Comparison of ENCODE assay signal across 23 cellular contexts in the genomic region with DNA sequence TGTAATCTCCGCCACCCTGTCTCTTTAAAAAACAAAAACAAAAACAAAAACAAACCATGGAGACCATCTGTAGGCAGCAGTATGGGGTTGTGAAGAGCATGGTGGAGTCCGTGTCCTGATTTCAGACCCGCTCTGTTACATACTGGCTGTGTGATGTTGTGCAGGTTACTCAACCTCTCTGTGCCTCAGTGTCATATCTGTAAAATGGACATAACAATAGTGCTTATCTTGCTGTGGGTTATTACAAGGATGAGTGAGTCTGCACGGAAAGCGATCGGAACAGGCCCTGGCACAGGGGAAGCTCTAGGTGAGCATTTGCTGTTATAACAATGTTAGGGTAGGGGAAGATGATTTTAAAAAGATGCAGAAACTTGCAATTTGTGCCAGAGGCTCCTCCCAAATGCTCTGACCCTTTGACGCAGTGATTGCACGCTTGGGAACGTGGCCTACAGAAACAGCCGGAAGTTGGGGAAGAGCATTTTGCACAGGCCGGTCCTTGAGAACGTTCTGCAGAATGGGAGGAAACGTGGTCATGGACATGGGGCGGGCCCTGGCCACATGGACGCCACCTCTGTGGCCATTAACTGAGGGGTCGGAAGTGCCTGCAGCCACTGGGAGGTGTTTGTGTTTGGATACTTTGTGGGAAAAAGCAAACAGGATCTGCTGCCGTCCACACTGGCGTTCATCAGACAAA. TPM values are rescaled to one million over a fixed set of nuclear protein-coding genes. Genes with fewer than 3 reads are reported as not detected.
DNase-seq lines count a peak whose midpoint lies in the region; ATAC-seq, FAIRE-seq and TF ChIP-seq lines count a peak whose summit lies in the region.
"Had no signal": no experiment of that assay in that cellular context is flagged by ENCODE, and none has a peak within 500 bp of the region (broad histone marks: within the 10 kb centered on the region; RNA-seq: fewer than 3 reads in every experiment).

No MANE protein-coding gene starts in this region.

- no peaks in the 10 kb centered on the region for H3K27me3 Mint-ChIP-seq in CD4-positive, CD25-positive, alpha-beta regulatory T cell

- TF ChIP-seq POLR2A in right lobe of liver (IDR thresholded peaks at IDR 0.05) = no peak

- peaks cover 0 to 8% (median 0%) of the 10 kb centered on the region in 4 donors for H3K4me1 Mint-ChIP-seq in CD4-positive, CD25-positive, alpha-beta regulatory T cell

- no peaks in the 10 kb centered on the region for H3K9me3 ChIP-seq in CD4-positive, CD25-positive, alpha-beta regulatory T cell (ENCODE audit: control insufficient read depth in 2 of 2, low read length in 2 of 2)
- H3K9me3 ChIP-seq in PC-9 (ENCODE audit: insufficient read depth, low read depth) (no peaks in the 10 kb centered on the region), right lobe of liver (no peaks in the 10 kb centered on the region), hepatocyte (ENCODE audit: low read depth) (no peaks in the 10 kb centered on the region), pancreas (no peaks in the 10 kb centered on the region)
- H3K9me3 ChIP-seq: adrenal gland, SJSA1, stomach had no signal

- no peaks in the 10 kb centered on the region for H3K4me1 ChIP-seq in CD4-positive, CD25-positive, alpha-beta regulatory T cell (ENCODE audit: control insufficient read depth, insufficient read depth, low read length, poor library complexity, severe bottlenecking)
- H3K4me1 ChIP-seq in PC-9 (replicated peaks; ENCODE audit: insufficient read depth) (no peaks in the 10 kb centered on the region), right lobe of liver (peaks cover 0 to 8% (median 4%) of the 10 kb centered on the region in 4 donors), hepatocyte (ENCODE audit: insufficient read depth) (peaks cover under 1% of the 10 kb centered on the region), pancreas (peaks cover 0 to 4% (median 3%) of the 10 kb centered on the region in 3 donors)
- H3K4me1 ChIP-seq: adrenal gland, SJSA1 had no signal

- no peaks in the 10 kb centered on the region for H3K9me3 Mint-ChIP-seq in CD4-positive, CD25-positive, alpha-beta regulatory T cell
- H3K9me3 Mint-ChIP-seq: CD8-positive, alpha-beta T cell had no signal

- H2AFZ ChIP-seq in PC-9 = no peak overlapping the region
- H2AFZ ChIP-seq in hepatocyte = no peak overlapping the region

- H3K9me2 ChIP-seq in PC-9 (ENCODE audit: insufficient read depth) = no peaks in the 10 kb centered on the region
- no peaks in the 10 kb centered on the region for H3K9me2 ChIP-seq in hepatocyte (replicated peaks; ENCODE audit: insufficient read depth)

- H3F3A ChIP-seq in PC-9 (ENCODE audit: insufficient read depth, low read depth) = peaks cover 63% of the 10 kb centered on the region

- H3K79me2 ChIP-seq in PC-9 (ENCODE audit: low read depth) = no peaks in the 10 kb centered on the region
- no peaks in the 10 kb centered on the region for H3K79me2 ChIP-seq in hepatocyte

- 61% methylated on average over 11 of the region's 18 CpGs for WGBS in right lobe of liver (ENCODE audit: insufficient coverage, low coverage, low lambda C conversion rate, missing lambda C conversion rate)
- 76% methylated on average over 18 of the region's 18 CpGs for WGBS in hepatocyte (ENCODE audit: low lambda C conversion rate, missing lambda C conversion rate)
- 75% methylated on average over 18 of the region's 18 CpGs for WGBS in pancreas, 2 donors

- intact Hi-C loops in PC-9 (cut with micrococcal nuclease; ENCODE audit: unreplicated experiment) = no loop called here
- intact Hi-C loops in right lobe of liver (cut with DNase I) = no loop called here
- intact Hi-C loops in pancreas (cut with DNase I) = no loop called here

- DNase-seq in CD4-positive, CD25-positive, alpha-beta regulatory T cell = no peak
- DNase-seq in PC-9 = peak in 1 of 2 experiments; percentile 33
- DNase-seq in fibroblast of mammary gland (ENCODE audit: low read depth) = peak; percentile 64
- peak in 1 of 3 donors; percentile 38 for DNase-seq in right lobe of liver
- DNase-seq in hepatocyte (ENCODE audit: low spot score) = no peak
- DNase-seq in pancreas = no peak
- DNase-seq: activated effector memory CD4-positive, alpha-beta T cell treated with Interleukin-2 at 50 U/mL for 16 hours; CD8-positive, alpha-beta T cell; effector CD4-positive, alpha-beta T cell; HCEC 1CT; NCI-H526; stomach; T-helper 2 cell had no signal

- peaks cover 10% of the 10 kb centered on the region for H3K36me3 Mint-ChIP-seq in CD4-positive, CD25-positive, alpha-beta regulatory T cell

- H3K27ac ChIP-seq in CD4-positive, CD25-positive, alpha-beta regulatory T cell (ENCODE audit: insufficient read depth, low read length, poor library complexity, severe bottlenecking) = no peak overlapping the region
- no peak overlapping the region for H3K27ac ChIP-seq in PC-9
- no peak overlapping the region for H3K27ac ChIP-seq in right lobe of liver
- no peak overlapping the region for H3K27ac ChIP-seq in hepatocyte
- H3K27ac ChIP-seq in pancreas = no peak overlapping the region
- H3K27ac ChIP-seq: cardiac muscle cell, SJSA1 had no signal

- no peak overlapping the region for H3K4me3 Mint-ChIP-seq in CD4-positive, CD25-positive, alpha-beta regulatory T cell
- H3K4me3 Mint-ChIP-seq: CD8-positive, alpha-beta T cell had no signal

- no peak for FAIRE-seq in pancreas (lab: Jason Lieb, UNC)

- no peak overlapping the region for H3K4me3 ChIP-seq in CD4-positive, CD25-positive, alpha-beta regulatory T cell (ENCODE audit: low read depth, low read length)
- H3K4me3 ChIP-seq in PC-9 = no peak overlapping the region
- H3K4me3 ChIP-seq in fibroblast of mammary gland (ENCODE audit: control insufficient read depth, low read depth, low read length) = no peak overlapping the region
- H3K4me3 ChIP-seq in right lobe of liver = no peak overlapping the region
- H3K4me3 ChIP-seq in hepatocyte = no peak overlapping the region
- no peak overlapping the region for H3K4me3 ChIP-seq in pancreas
- H3K4me3 ChIP-seq: adrenal gland, cardiac muscle cell, SJSA1, stomach had no signal

- H3K27me3 ChIP-seq in CD4-positive, CD25-positive, alpha-beta regulatory T cell (ENCODE audit: control insufficient read depth, insufficient read depth, low read length) = no peaks in the 10 kb centered on the region
- H3K27me3 ChIP-seq in PC-9 (ENCODE audit: insufficient read depth, low read depth) (no peaks in the 10 kb centered on the region), right lobe of liver (no peaks in the 10 kb centered on the region), hepatocyte (no peaks in the 10 kb centered on the region), pancreas (no peaks in the 10 kb centered on the region)
- H3K27me3 ChIP-seq: adrenal gland, cardiac muscle cell, SJSA1, stomach had no signal

- POLR2A ChIA-PET in PC-9 (lab: Charles Lee; ENCODE audit: unreplicated experiment) = no interaction called here

- TF ChIP-seq CTCF in PC-9 (conservative IDR thresholded peaks at IDR 0.05) = no peak
- TF ChIP-seq CTCF in fibroblast of mammary gland (conservative IDR thresholded peaks at IDR 0.05; ENCODE audit: control insufficient read depth, insufficient read depth, low read depth, low read length) = no peak
- TF ChIP-seq CTCF in right lobe of liver (IDR thresholded peaks at IDR 0.05) = no peak
- no peak for TF ChIP-seq CTCF in hepatocyte (IDR thresholded peaks at IDR 0.05; ENCODE audit: poor library complexity)
- TF ChIP-seq CTCF in pancreas (IDR thresholded peaks at IDR 0.05) = no peak

- peaks cover 7% of the 10 kb centered on the region for H3K36me3 ChIP-seq in CD4-positive, CD25-positive, alpha-beta regulatory T cell (ENCODE audit: control insufficient read depth, insufficient read depth, low read length)
- H3K36me3 ChIP-seq in PC-9 (ENCODE audit: low read depth) (peaks cover 3% of the 10 kb centered on the region; the same call in 1 of the 2 replicates), right lobe of liver (no peaks in the 10 kb centered on the region), hepatocyte (replicated peaks; ENCODE audit: insufficient read depth, low read depth) (peaks cover 3% of the 10 kb centered on the region), pancreas (peaks cover 0 to 7% (median 0%) of the 10 kb centered on the region in 3 donors)

- BruUV-seq in PC-9 (replicated peaks; lab: Mats Ljungman, UMichigan) = TSS peak; percentile 1

- CTCF ChIA-PET in PC-9 (lab: Charles Lee) = no interaction called here

- peak overlapping the region in 2 of 3 donors; percentile 11 to 57 for H3K27ac Mint-ChIP-seq in CD4-positive, CD25-positive, alpha-beta regulatory T cell
- H3K27ac Mint-ChIP-seq: CD8-positive, alpha-beta T cell had no signal

- H4K20me1 ChIP-seq in PC-9 (ENCODE audit: insufficient read depth) (peaks cover 16% of the 10 kb centered on the region), hepatocyte (ENCODE audit: insufficient read depth, poor library complexity, severe bottlenecking) (no peaks in the 10 kb centered on the region)

- H3K4me2 ChIP-seq in PC-9 (no peak overlapping the region), hepatocyte (no peak overlapping the region)

- no peak for ATAC-seq in CD4-positive, CD25-positive, alpha-beta regulatory T cell (ENCODE audit: low read depth in 2 of 2)
- peak; percentile 55 to 71 (median 58) for ATAC-seq in right lobe of liver
- no peak for ATAC-seq in GM19455 (IDR thresholded peaks at IDR 0.05; ENCODE audit: unreplicated experiment)
- ATAC-seq in pancreas = no peak
- ATAC-seq in HG03378 (IDR thresholded peaks at IDR 0.05; ENCODE audit: unreplicated experiment) = no peak
- ATAC-seq: activated CD4-positive, CD25-positive, alpha-beta regulatory T cell treated with anti-CD3 and anti-CD28 coated beads, Interleukin-2, amount 50 U/mL, for 24 hours; CD8-positive, alpha-beta T cell had no signal

RNA-seq across cellular contexts. Expression of gene SELENOW, which starts 15.7 kb away (rescaled TPM):
- 119 TPM for total RNA-seq in CD4-positive, CD25-positive, alpha-beta regulatory T cell
- polyA plus RNA-seq in CD4-positive, CD25-positive, alpha-beta regulatory T cell = 100 to 1,000 TPM; 345 to 422 (median 391) TPM
- total RNA-seq in PC-9 (2021) (186 TPM in 2 replicates), right lobe of liver (100 to 1,000 TPM in 3 of 6 experiments, 10 to 100 TPM in 3; 46.4 to 141 (median 83.0) TPM), hepatocyte (140 and 143 TPM in 2 replicates), pancreas (100 to 1,000 TPM in 1 of 6 donors, 10 to 100 TPM in 5; 55.4 to 139 (median 76.3) TPM)
- polyA plus RNA-seq in hepatocyte (215 and 217 TPM in 2 replicates), pancreas (100 to 1,000 TPM; 286 to 291 TPM)

RNA-seq across cellular contexts. Expression of gene NOP53, which starts 17.4 kb away (rescaled TPM):
- 701 TPM for total RNA-seq in CD4-positive, CD25-positive, alpha-beta regulatory T cell
- 100 to 1,000 TPM; 168 to 353 (median 217) TPM for polyA plus RNA-seq in CD4-positive, CD25-positive, alpha-beta regulatory T cell
- 225 and 296 TPM in 2 replicates for total RNA-seq in PC-9 (2021)
- total RNA-seq in right lobe of liver = 100 to 1,000 TPM in 1 of 6 experiments, 10 to 100 TPM in 5; 73.6 to 105 (median 79.4) TPM
- total RNA-seq in hepatocyte = 93.3 and 139 TPM in 2 replicates
- polyA plus RNA-seq in hepatocyte = 91.5 and 96.7 TPM in 2 replicates
- 100 to 1,000 TPM; 297 to 510 (median 392) TPM for total RNA-seq in pancreas
- polyA plus RNA-seq in pancreas = 100 to 1,000 TPM; 304 to 576 TPM

RNA-seq across cellular contexts. Expression of gene TPRX1, which starts 41.6 kb away (rescaled TPM):
- not detected for total RNA-seq in CD4-positive, CD25-positive, alpha-beta regulatory T cell
- not detected for polyA plus RNA-seq in CD4-positive, CD25-positive, alpha-beta regulatory T cell
- not detected in 2 replicates for total RNA-seq in PC-9 (2021)
- total RNA-seq in right lobe of liver = not detected
- not detected in 2 replicates for total RNA-seq in hepatocyte
- not detected in 2 replicates for polyA plus RNA-seq in hepatocyte
- not detected for total RNA-seq in pancreas
- not detected for polyA plus RNA-seq in pancreas
- total RNA-seq: adrenal gland; cardiac muscle cell; CD8-positive, alpha-beta T cell; LHCN-M2; OCI-LY7; SJSA1; stomach; urinary bladder had no signal
- polyA plus RNA-seq: adrenal gland, AG04450, cardiac muscle cell, stomach, urinary bladder had no signal

RNA-seq across cellular contexts. Expression of gene EHD2, which starts 49.5 kb away (rescaled TPM):
- 0.86 TPM for total RNA-seq in CD4-positive, CD25-positive, alpha-beta regulatory T cell
- under 1 TPM in 1 of 4 donors, not detected in 3; 0.05 TPM for polyA plus RNA-seq in CD4-positive, CD25-positive, alpha-beta regulatory T cell
- total RNA-seq in PC-9 (2021) (25.6 and 36.6 TPM in 2 replicates), right lobe of liver (10 to 100 TPM in 3 of 6 experiments, 1 to 10 TPM in 3; 3.6 to 20.2 (median 12.8) TPM), hepatocyte (17.8 and 20.8 TPM in 2 replicates), pancreas (10 to 100 TPM; 14.8 to 28.3 (median 21.6) TPM)
- polyA plus RNA-seq in hepatocyte (104 and 120 TPM in 2 replicates), pancreas (10 to 100 TPM; 13.4 to 17.9 TPM)
- total RNA-seq: OCI-LY7 had no signal

RNA-seq across cellular contexts. Expression of gene CRX, which starts 59.0 kb away (rescaled TPM):
- not detected for total RNA-seq in CD4-positive, CD25-positive, alpha-beta regulatory T cell
- polyA plus RNA-seq in CD4-positive, CD25-positive, alpha-beta regulatory T cell = not detected
- total RNA-seq in PC-9 (2021) = not detected in 2 replicates
- not detected for total RNA-seq in right lobe of liver
- not detected in 2 replicates for total RNA-seq in hepatocyte
- polyA plus RNA-seq in hepatocyte = 0.09 and 0.15 TPM in 2 replicates
- total RNA-seq in pancreas = not detected
- polyA plus RNA-seq in pancreas = not detected
- total RNA-seq: adrenal gland; CD8-positive, alpha-beta T cell; LHCN-M2; OCI-LY7; SJSA1; stomach; urinary bladder had no signal
- polyA plus RNA-seq: AG04450, stomach, urinary bladder had no signal

Comparison
In these comparisons a context has a peak if more than half of its experiments do, and no peak if none do; other contexts are left out.
1. ATAC-seq: peak in right lobe of liver (4 of 4); none in CD4-positive, CD25-positive, alpha-beta regulatory T cell (0 of 2), GM19455 (single experiment), pancreas (0 of 4) and HG03378 (single experiment).